ENCODE assay signal across 16 cellular contexts in the genomic region with DNA sequence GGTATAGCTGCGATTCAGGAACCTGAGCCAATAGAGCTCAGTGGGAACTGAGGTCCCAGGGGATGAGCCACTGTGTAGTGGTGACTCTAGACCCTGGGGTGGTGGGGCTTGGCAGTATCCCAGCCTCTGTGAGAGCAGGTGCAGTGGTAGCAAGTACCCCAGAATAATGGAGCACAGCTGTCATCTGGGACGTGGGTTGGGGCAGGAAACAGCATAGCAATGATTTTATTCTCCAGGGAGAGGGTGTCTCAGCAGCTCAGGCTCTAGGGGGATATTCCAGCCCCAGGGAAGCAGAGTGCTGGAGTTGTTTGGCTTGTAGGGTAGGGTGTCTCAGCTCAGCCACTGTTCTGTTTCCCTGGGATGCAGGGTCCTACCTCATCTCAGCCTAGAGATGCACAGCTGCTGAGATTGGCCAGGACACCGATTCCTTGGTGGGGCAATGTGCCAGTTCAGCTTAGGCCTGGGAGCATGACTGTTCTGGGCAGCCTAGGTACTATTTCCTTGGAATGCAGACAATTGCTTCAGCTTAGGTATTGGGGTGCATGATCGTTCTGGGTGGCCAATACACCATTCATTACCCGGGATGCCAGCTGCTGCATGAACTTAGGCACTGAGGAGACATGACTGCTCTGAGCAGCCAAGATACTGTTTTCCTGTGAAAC. TPM values are rescaled to one million over a fixed set of nuclear protein-coding genes. Genes with fewer than 3 reads are reported as not detected.
DNase-seq lines count a peak whose midpoint lies in the region; ATAC-seq and TF ChIP-seq lines count a peak whose summit lies in the region.
"Had no signal": no experiment of that assay in that cellular context is flagged by ENCODE, and none has a peak within 500 bp of the region (broad histone marks: within the 10 kb centered on the region; RNA-seq: fewer than 3 reads in every experiment).

No MANE protein-coding gene starts in this region.

- no peak overlapping the region for H3K4me3 Mint-ChIP-seq in CD4-positive, alpha-beta memory T cell
- H3K4me3 Mint-ChIP-seq in CD8-positive, alpha-beta T cell, result no peak overlapping the region
- H3K4me3 Mint-ChIP-seq: activated CD4-positive, alpha-beta memory T cell treated with anti-CD3 and anti-CD28 coated beads, Interleukin-2, amount 10 ng/mL, durations not matched to agents 7 days and 5 days; neural progenitor cell had no signal

- 0 out of 22 replicates have a peak overlapping the region, but pooled peaks of 1 of the 11 experiments have one; percentile 28 for H3K9ac ChIP-seq in BLaER1 treated with 17β-estradiol and CSF1 and Interleukin-3, amounts not matched to agents 10 nM and 100 nM
- H3K9ac ChIP-seq: neural progenitor cell had no signal

- DNase-seq in NCI-H1092 (lab: John Stamatoyannopoulos, UW) (peak; percentile 66), NCI-H345 treated with DMSO at 0.1 percent for 48 hours (lab: John Stamatoyannopoulos, UW; ENCODE audit: unreplicated experiment) (peak; percentile 84), foreskin keratinocyte (no peak)
- DNase-seq in CD4-positive, alpha-beta memory T cell, result no peak
- DNase-seq in CD8-positive, alpha-beta T cell, result no peak
- DNase-seq: activated CD4-positive, alpha-beta memory T cell treated with anti-CD3 and anti-CD28 coated beads, Interleukin-2, amount 10 ng/mL, durations not matched to agents 7 days and 5 days; activated effector memory CD4-positive, alpha-beta T cell treated with anti-CD3 and anti-CD28 coated beads, Interleukin-2, amount 50 U/mL, for 16 hours; effector CD8-positive, alpha-beta T cell; kidney glomerular epithelial cell; NCI-H1417 treated with DMSO at 0.1 percent for 48 hours; NCI-H526 treated with DMSO at 0.1 percent for 48 hours; uterus had no signal

- POLR2A ChIA-PET in CD4-positive, alpha-beta memory T cell (lab: Charles Lee; ENCODE audit: partially characterized antibody), result interaction anchor here (0.6 kb wide), 1 partner anchor 103 kb away, joined by 3 read pairs; no protein-coding TSS in a partner anchor
- POLR2A ChIA-PET in CD8-positive, alpha-beta T cell (lab: Charles Lee), result no interaction called here

- peaks cover 1 to 34% (median 29%) of the 10 kb centered on the region in 8 donors for H3K9me3 Mint-ChIP-seq in CD4-positive, alpha-beta memory T cell
- peaks cover 21% of the 10 kb centered on the region for H3K9me3 Mint-ChIP-seq in CD8-positive, alpha-beta T cell

- H3K4me3 ChIP-seq in BLaER1 treated with 17β-estradiol and CSF1 and Interleukin-3, amounts not matched to agents 10 nM and 100 nM, result no peak overlapping the region
- no peak overlapping the region for H3K4me3 ChIP-seq in CD4-positive, alpha-beta memory T cell (ENCODE audit: low read length in 2 of 2)
- H3K4me3 ChIP-seq in CD8-positive, alpha-beta T cell (ENCODE audit: low read depth, low read length), result no peak overlapping the region
- H3K4me3 ChIP-seq: lung, neural progenitor cell, uterus had no signal

- intact Hi-C loops in CD4-positive, alpha-beta memory T cell (cut with micrococcal nuclease), result no loop called here
- intact Hi-C loops in CD8-positive, alpha-beta T cell (cut with DNase I, micrococcal nuclease), result no loop called here

- peaks cover 14 to 47% (median 36%) of the 10 kb centered on the region in 10 experiments for H3K4me1 ChIP-seq in BLaER1 treated with 17β-estradiol and CSF1 and Interleukin-3, amounts not matched to agents 10 nM and 100 nM
- no peaks in the 10 kb centered on the region for H3K4me1 ChIP-seq in foreskin keratinocyte
- H3K4me1 ChIP-seq in CD4-positive, alpha-beta memory T cell (ENCODE audit: insufficient read depth, low read length), result no peaks in the 10 kb centered on the region
- no peaks in the 10 kb centered on the region for H3K4me1 ChIP-seq in CD8-positive, alpha-beta T cell (ENCODE audit: insufficient read depth, low read length)
- H3K4me1 ChIP-seq: neural progenitor cell, uterus had no signal

- no peaks in the 10 kb centered on the region for H4K20me1 ChIP-seq in BLaER1 treated with 17β-estradiol and CSF1 and Interleukin-3, amounts not matched to agents 10 nM and 100 nM

- ATAC-seq in foreskin keratinocyte, result peak; percentile 25
- no peak for ATAC-seq in HG02884 (IDR thresholded peaks at IDR 0.05; ENCODE audit: unreplicated experiment)
- ATAC-seq in CD8-positive, alpha-beta T cell, result no peak

- H3K4me1 Mint-ChIP-seq in CD4-positive, alpha-beta memory T cell, result no peaks in the 10 kb centered on the region
- no peaks in the 10 kb centered on the region for H3K4me1 Mint-ChIP-seq in CD8-positive, alpha-beta T cell (ENCODE audit: low read depth)
- H3K4me1 Mint-ChIP-seq: activated CD4-positive, alpha-beta memory T cell treated with anti-CD3 and anti-CD28 coated beads, Interleukin-2, amount 10 ng/mL, durations not matched to agents 7 days and 5 days; neural progenitor cell had no signal

- no peak overlapping the region for H3K27ac Mint-ChIP-seq in CD4-positive, alpha-beta memory T cell
- no peak overlapping the region for H3K27ac Mint-ChIP-seq in CD8-positive, alpha-beta T cell
- H3K27ac Mint-ChIP-seq: activated CD4-positive, alpha-beta memory T cell treated with anti-CD3 and anti-CD28 coated beads, Interleukin-2, amount 10 ng/mL, durations not matched to agents 7 days and 5 days; neural progenitor cell had no signal

- no peaks in the 10 kb centered on the region for H3K27me3 ChIP-seq in BLaER1 treated with 17β-estradiol and CSF1 and Interleukin-3, amounts not matched to agents 10 nM and 100 nM
- no peaks in the 10 kb centered on the region for H3K27me3 ChIP-seq in foreskin keratinocyte
- no peaks in the 10 kb centered on the region for H3K27me3 ChIP-seq in CD4-positive, alpha-beta memory T cell (ENCODE audit: insufficient read depth, low read length)
- no peaks in the 10 kb centered on the region for H3K27me3 ChIP-seq in CD8-positive, alpha-beta T cell (ENCODE audit: insufficient read depth, low read length)
- H3K27me3 ChIP-seq: neural progenitor cell, uterus had no signal

- peak overlapping the region in 10 of 11 experiments; percentile 53 to 84 (median 70); a peak in 20 of 22 replicates for H3K4me2 ChIP-seq in BLaER1 treated with 17β-estradiol and CSF1 and Interleukin-3, amounts not matched to agents 10 nM and 100 nM
- H3K4me2 ChIP-seq: neural progenitor cell had no signal

- H3K27ac ChIP-seq in BLaER1 treated with 17β-estradiol and CSF1 and Interleukin-3, amounts not matched to agents 10 nM and 100 nM, result peak overlapping the region in 4 of 11 experiments; percentile 2 to 40 (median 24); a peak in 5 of 22 replicates
- H3K27ac ChIP-seq in foreskin keratinocyte, result no peak overlapping the region
- H3K27ac ChIP-seq in CD4-positive, alpha-beta memory T cell (ENCODE audit: low read depth, low read length), result no peak overlapping the region
- no peak overlapping the region for H3K27ac ChIP-seq in CD8-positive, alpha-beta T cell (ENCODE audit: low read depth, low read length)
- H3K27ac ChIP-seq: neural progenitor cell, uterus had no signal

- peaks cover 8% of the 10 kb centered on the region in 2 donors for H3K36me3 Mint-ChIP-seq in CD4-positive, alpha-beta memory T cell
- H3K36me3 Mint-ChIP-seq in CD8-positive, alpha-beta T cell, result no peaks in the 10 kb centered on the region
- H3K36me3 Mint-ChIP-seq: neural progenitor cell had no signal

- peaks cover 35 to 51% (median 42%) of the 10 kb centered on the region in 11 experiments for H3K9me3 ChIP-seq in BLaER1 treated with 17β-estradiol and CSF1 and Interleukin-3, amounts not matched to agents 10 nM and 100 nM (replicated peaks in 1 of 11)
- peaks cover 0 to 3% of the 10 kb centered on the region in 2 donors for H3K9me3 ChIP-seq in CD4-positive, alpha-beta memory T cell (ENCODE audit: control insufficient read depth in 1 of 2, low read length in 2 of 2)
- no peaks in the 10 kb centered on the region for H3K9me3 ChIP-seq in CD8-positive, alpha-beta T cell (ENCODE audit: low read length)

- CTCF ChIA-PET in CD4-positive, alpha-beta memory T cell (lab: Charles Lee; ENCODE audit: partially characterized antibody), result no interaction called here
- CTCF ChIA-PET in CD8-positive, alpha-beta T cell (lab: Charles Lee), result interaction anchor here (0.6 kb wide), 1 partner anchor 354 kb away, joined by 3 read pairs; no protein-coding TSS in a partner anchor

- H3K27me3 Mint-ChIP-seq in CD4-positive, alpha-beta memory T cell, result peaks cover 1 to 7% of the 10 kb centered on the region in 2 donors
- no peaks in the 10 kb centered on the region for H3K27me3 Mint-ChIP-seq in CD8-positive, alpha-beta T cell (ENCODE audit: low read depth)

- TF ChIP-seq CTCF in foreskin keratinocyte (conservative IDR thresholded peaks at IDR 0.05), result no peak
- no peak for TF ChIP-seq CTCF in CD8-positive, alpha-beta T cell (IDR thresholded peaks at IDR 0.05)

- no peaks in the 10 kb centered on the region for H3K36me3 ChIP-seq in BLaER1 treated with 17β-estradiol and CSF1 and Interleukin-3, amounts not matched to agents 10 nM and 100 nM
- no peaks in the 10 kb centered on the region for H3K36me3 ChIP-seq in CD4-positive, alpha-beta memory T cell (ENCODE audit: insufficient read depth, low read length)
- no peaks in the 10 kb centered on the region for H3K36me3 ChIP-seq in CD8-positive, alpha-beta T cell (ENCODE audit: insufficient read depth, low read length)
- H3K36me3 ChIP-seq: neural progenitor cell, uterus had no signal

RNA-seq across cellular contexts. Expression of gene NUP153, which starts 34.0 kb away (rescaled TPM):
- total RNA-seq in foreskin keratinocyte, result 48.5 and 56.8 TPM in 2 replicates
- polyA plus RNA-seq in foreskin keratinocyte, result 8.8 and 11.8 TPM in 2 replicates
- total RNA-seq in CD4-positive, alpha-beta memory T cell, result 10 to 100 TPM; 57.0 to 60.7 TPM
- 1 to 10 TPM; 1.9 to 6.9 TPM for polyA plus RNA-seq in CD4-positive, alpha-beta memory T cell
- 10 to 100 TPM; 76.4 to 77.7 TPM for total RNA-seq in CD8-positive, alpha-beta T cell

Comparison
In these comparisons a context has a peak if more than half of its experiments do, and no peak if none do; other contexts are left out.
1. DNase-seq: peak in NCI-H1092 (single experiment) and NCI-H345 treated with DMSO at 0.1 percent for 48 hours (single experiment); none in foreskin keratinocyte (0 of 2), CD4-positive, alpha-beta memory T cell (0 of 5) and CD8-positive, alpha-beta T cell (0 of 7).